Comparison of ENCODE assay signal across 19 cellular contexts in the genomic region with DNA sequence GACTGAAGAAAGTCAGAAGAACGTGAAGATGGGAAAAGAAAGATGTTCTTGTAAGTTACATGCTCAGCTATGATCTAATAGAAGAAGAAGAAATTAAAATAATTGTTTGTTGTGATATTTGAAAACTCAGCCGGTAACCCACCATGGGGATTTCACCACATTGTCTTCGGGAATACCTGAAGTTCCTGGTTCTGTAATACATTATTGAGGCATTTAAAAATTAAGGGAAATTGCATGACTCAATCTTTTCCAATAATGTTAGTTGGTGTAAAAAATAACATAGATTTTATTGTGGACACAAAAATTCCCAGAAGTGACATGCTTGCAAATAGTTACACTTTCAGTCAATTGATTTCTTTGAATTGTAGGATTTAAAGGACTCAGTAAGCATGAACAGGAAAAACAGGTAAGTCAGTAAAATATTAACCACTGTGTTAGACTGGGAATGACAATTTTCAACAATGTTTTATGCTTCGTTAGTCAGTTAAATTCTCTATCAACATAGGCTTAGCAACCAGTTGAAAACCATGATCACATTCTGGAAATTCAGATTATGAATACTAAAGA.
"Had no signal": no experiment of that assay in that cellular context is flagged by ENCODE, and none has a peak within 500 bp of the region (broad histone marks: within the 10 kb centered on the region; RNA-seq: fewer than 3 reads in every experiment).

No MANE protein-coding gene starts in this region.

- H3K9me3 Mint-ChIP-seq: activated T-cell treated with anti-CD3 and anti-CD28 coated beads, Interleukin-2, amount 50 U/mL, for 24 hours; naive thymus-derived CD8-positive, alpha-beta T cell had no signal

- ATAC-seq: activated CD8-positive, alpha-beta memory T cell treated with anti-CD3 and anti-CD28 coated beads, Interleukin-2, amount 10 ng/mL, durations not matched to agents 7 days and 5 days; left cardiac atrium; naive thymus-derived CD8-positive, alpha-beta T cell; SK-N-SH treated with all-trans-retinoic acid at 6 μM for 48 hours; stimulated activated naive CD8-positive, alpha-beta T cell treated with anti-CD3 and anti-CD28 coated beads, Interleukin-15, Interleukin-2, amounts not matched to agents 100 U/mL and 50 U/mL, for 24 hours had no signal

- H3K4me1 ChIP-seq: adrenal gland, right atrium auricular region, transverse colon had no signal

- H3K9me3 ChIP-seq: adrenal gland, esophagus muscularis mucosa, right atrium auricular region, transverse colon had no signal

- H3K4me1 Mint-ChIP-seq: activated CD8-positive, alpha-beta memory T cell treated with anti-CD3 and anti-CD28 coated beads, Interleukin-2, amount 10 ng/mL, durations not matched to agents 7 days and 5 days; naive thymus-derived CD8-positive, alpha-beta T cell had no signal

- H3K27ac Mint-ChIP-seq: activated CD8-positive, alpha-beta memory T cell treated with anti-CD3 and anti-CD28 coated beads, Interleukin-2, amount 10 ng/mL, durations not matched to agents 7 days and 5 days; activated T-cell treated with anti-CD3 and anti-CD28 coated beads, Interleukin-2, amount 50 U/mL, for 24 hours; naive thymus-derived CD8-positive, alpha-beta T cell had no signal

- H3K36me3 ChIP-seq: adrenal gland, cardiac muscle cell, esophagus muscularis mucosa, right atrium auricular region, transverse colon had no signal

- H3K36me3 Mint-ChIP-seq: activated CD8-positive, alpha-beta memory T cell treated with anti-CD3 and anti-CD28 coated beads, Interleukin-2, amount 10 ng/mL, durations not matched to agents 7 days and 5 days; naive thymus-derived CD8-positive, alpha-beta T cell had no signal

- H3K4me3 ChIP-seq: adrenal gland, cardiac muscle cell, dorsolateral prefrontal cortex, esophagus muscularis mucosa, right atrium auricular region, transverse colon had no signal

- H3K4me3 Mint-ChIP-seq: activated CD8-positive, alpha-beta memory T cell treated with anti-CD3 and anti-CD28 coated beads, Interleukin-2, amount 10 ng/mL, durations not matched to agents 7 days and 5 days; activated T-cell treated with anti-CD3 and anti-CD28 coated beads, Interleukin-2, amount 50 U/mL, for 24 hours; naive thymus-derived CD8-positive, alpha-beta T cell had no signal

- H3K27ac ChIP-seq: adrenal gland, cardiac muscle cell, dorsolateral prefrontal cortex, esophagus muscularis mucosa, right atrium auricular region, transverse colon had no signal

- DNase-seq: activated CD4-positive, alpha-beta T cell treated with anti-CD3 and anti-CD28 coated beads, Interleukin-2, amount 50 U/mL, for 48 hours; activated CD8-positive, alpha-beta memory T cell treated with anti-CD3 and anti-CD28 coated beads, Interleukin-2, amount 10 ng/mL, durations not matched to agents 7 days and 5 days; activated naive CD4-positive, alpha-beta T cell treated with anti-CD3 and anti-CD28 coated beads, Interleukin-2, amount 50 U/mL, for 16 hours; activated T-cell treated with anti-CD3 and anti-CD28 coated beads, Interleukin-2, amount 50 U/mL, for 24 hours; adrenal gland; dorsolateral prefrontal cortex; hippocampal formation; left cardiac atrium; mammary epithelial cell; naive thymus-derived CD8-positive, alpha-beta T cell; posterior cingulate gyrus; stimulated activated naive CD8-positive, alpha-beta T cell treated with anti-CD3 and anti-CD28 coated beads, Interleukin-15, Interleukin-2, amounts not matched to agents 100 U/mL and 50 U/mL, for 24 hours; T-helper 1 cell; T1000; transverse colon had no signal

- H3K27me3 Mint-ChIP-seq: activated CD8-positive, alpha-beta memory T cell treated with anti-CD3 and anti-CD28 coated beads, Interleukin-2, amount 10 ng/mL, durations not matched to agents 7 days and 5 days; activated T-cell treated with anti-CD3 and anti-CD28 coated beads, Interleukin-2, amount 50 U/mL, for 24 hours; naive thymus-derived CD8-positive, alpha-beta T cell had no signal

- H3K27me3 ChIP-seq: adrenal gland, cardiac muscle cell, dorsolateral prefrontal cortex, esophagus muscularis mucosa, right atrium auricular region, transverse colon had no signal
